In genomic region chr6:13574571-13575376, GRCh38 we compare ENCODE assay signal across 8 cellular contexts. TPM values are rescaled to one million over a fixed set of nuclear protein-coding genes. Genes with fewer than 3 reads are reported as not detected.
DNase-seq lines count a peak whose midpoint lies in the region; ATAC-seq and TF ChIP-seq lines count a peak whose summit lies in the region.

Gene SIRT5, plus strand, starts transcription at chr6:13574601. Its CDS starts 9,510 bp downstream, at chr6:13584111.

- TF ChIP-seq CTCF in WERI-Rb-1 (IDR thresholded peaks at IDR 0.05; ENCODE audit: low read depth, low read length) (no peak; the same call in 1 of the 2 replicates), mammary epithelial cell (conservative IDR thresholded peaks at IDR 0.05 in 1 of 2, IDR thresholded peaks at IDR 0.05 in 1 of 2; ENCODE audit: extremely low read depth in 1 of 2, insufficient read depth in 1 of 2, low read depth in 1 of 2, low read length in 2 of 2) (no peak)

- CTCF ChIA-PET in mammary epithelial cell (lab: Charles Lee; ENCODE audit: low non-redundant PET) = interaction anchor here (0.6 to 0.8 kb wide), 6 partner anchors 41 to 245 kb away, joined by 3 to 8 read pairs (median 3); no protein-coding TSS in a partner anchor

- no TSS peak for BruUV-seq in mammary epithelial cell (replicated peaks; lab: Mats Ljungman, UMichigan)

- no peaks in the 10 kb centered on the region for H3K9me3 ChIP-seq in WERI-Rb-1 (ENCODE audit: severe bottlenecking)
- H3K9me3 ChIP-seq in mammary epithelial cell (replicated peaks; ENCODE audit: insufficient read depth, low read length) = no peaks in the 10 kb centered on the region

- H3K79me2 ChIP-seq in mammary epithelial cell (ENCODE audit: insufficient read depth, low read length) = peaks cover 21% of the 10 kb centered on the region

- H3K4me1 ChIP-seq in mammary epithelial cell (ENCODE audit: insufficient read depth, low read length) = peaks cover 9% of the 10 kb centered on the region

- dilution Hi-C loops in mammary epithelial cell (cut with HindIII; ENCODE audit: low sequenced_read_pairs) = no loop called here

- H3K27ac ChIP-seq in WERI-Rb-1 (peak within 1 kb of the TSS; percentile 95), mammary epithelial cell (ENCODE audit: insufficient read depth, low read depth, low read length) (peak within 1 kb of the TSS; percentile 92)

- peaks cover 3% of the 10 kb centered on the region; the same call in 1 of the 2 replicates for H3K36me3 ChIP-seq in WERI-Rb-1
- H3K36me3 ChIP-seq in mammary epithelial cell (ENCODE audit: insufficient read depth, low read length) = no peaks in the 10 kb centered on the region

- H4K20me1 ChIP-seq in mammary epithelial cell (ENCODE audit: insufficient read depth, low read length) = no peaks in the 10 kb centered on the region

- ATAC-seq in GM18870 (IDR thresholded peaks at IDR 0.05; ENCODE audit: unreplicated experiment) (peak; percentile 59), HG03108 (IDR thresholded peaks at IDR 0.05; ENCODE audit: unreplicated experiment) (peak; percentile 49)

- H2AFZ ChIP-seq in mammary epithelial cell (ENCODE audit: low read depth, low read length) = peak within 1 kb of the TSS; percentile 97

- in situ Hi-C loops in mammary epithelial cell (cut with MboI; ENCODE audit: low sequenced_read_pairs in 2 of 2) = no loop called here

- intact Hi-C loops in mammary epithelial cell (cut with micrococcal nuclease) = loop anchor here (1.0 to 5.0 kb wide), 5 partner anchors 34 to 238 kb away; partner anchors contain the start of gene NOL7

- 2% methylated on average over 18 of the region's 52 CpGs for WGBS in mammary epithelial cell (ENCODE audit: low coverage, missing lambda C conversion rate)

- peak within 1 kb of the TSS; percentile 94 for H3K4me2 ChIP-seq in mammary epithelial cell (ENCODE audit: insufficient read depth, low read depth, low read length)

- H3K27me3 ChIP-seq in WERI-Rb-1 (ENCODE audit: insufficient read depth, low read depth, severe bottlenecking) (no peaks in the 10 kb centered on the region), mammary epithelial cell (ENCODE audit: insufficient read depth, low read length) (no peaks in the 10 kb centered on the region)

- DNase-seq in AG08395 (ENCODE audit: low spot score) = peak; percentile 71
- peak; percentile 89 for DNase-seq in NCI-H2171 treated with DMSO at 0.1 percent for 48 hours (lab: John Stamatoyannopoulos, UW)
- DNase-seq in WERI-Rb-1 = peak; percentile 97
- DNase-seq in mammary epithelial cell = peak; percentile 87
- DNase-seq in iris pigment epithelial cell (ENCODE audit: low read depth) = peak; percentile 88
- DNase-seq in stimulated activated CD4-positive, alpha-beta T cell treated with anti-CD3 and anti-CD28 coated beads, Interleukin-12 subunit alpha, Interleukin-12 subunit beta, amount 100 ng/mL, for 24 hours (ENCODE audit: low read depth in 2 of 2) = peak; percentile 54 to 75

- peak within 1 kb of the TSS; percentile 88 for H3K9ac ChIP-seq in mammary epithelial cell (ENCODE audit: insufficient read depth, low read length)

- H3K4me3 ChIP-seq in WERI-Rb-1 (ENCODE audit: low read depth, low read length) = peak within 1 kb of the TSS; percentile 89
- H3K4me3 ChIP-seq in mammary epithelial cell (replicated peaks in 1 of 3; ENCODE audit: insufficient read depth in 1 of 3, low read depth in 2 of 3, low read length in 3 of 3) = peak within 1 kb of the TSS; percentile 61 to 92 (median 77)

RNA-seq across cellular contexts. Expression of gene SIRT5, which starts in this region (rescaled TPM):
- total RNA-seq in mammary epithelial cell = 10 to 100 TPM; 11.8 to 12.4 TPM
- polyA plus RNA-seq in mammary epithelial cell = 5.1 TPM
- polyA minus RNA-seq in mammary epithelial cell = 2.3 TPM

Comparison
In these comparisons a context has a peak if more than half of its experiments do, and no peak if none do; other contexts are left out.
1. Peak in every context shown above with its lines: DNase-seq, ATAC-seq, H3K4me3 ChIP-seq and H3K27ac ChIP-seq.